1 cellular context compared by ENCODE assay signal in genomic region chr19:40251991-40252390, GRCh38.
TF ChIP-seq lines count a peak whose summit lies in the region.

No MANE protein-coding gene starts in this region.

TF ChIP-seq in H1, 55 proteins besides CTCF, POLR2A, EP300 and RAD21:
- TF ChIP-seq MAX (IDR thresholded peaks at IDR 0.05) = no peak
- TF ChIP-seq CREB1 (IDR thresholded peaks at IDR 0.05) = no peak
- no peak for TF ChIP-seq TBP (IDR thresholded peaks at IDR 0.05; ENCODE audit: low read depth, low read length)
TF ChIP-seq in H1: peak in this region for 0.
